11 cellular contexts compared by ENCODE assay signal in the genomic region with DNA sequence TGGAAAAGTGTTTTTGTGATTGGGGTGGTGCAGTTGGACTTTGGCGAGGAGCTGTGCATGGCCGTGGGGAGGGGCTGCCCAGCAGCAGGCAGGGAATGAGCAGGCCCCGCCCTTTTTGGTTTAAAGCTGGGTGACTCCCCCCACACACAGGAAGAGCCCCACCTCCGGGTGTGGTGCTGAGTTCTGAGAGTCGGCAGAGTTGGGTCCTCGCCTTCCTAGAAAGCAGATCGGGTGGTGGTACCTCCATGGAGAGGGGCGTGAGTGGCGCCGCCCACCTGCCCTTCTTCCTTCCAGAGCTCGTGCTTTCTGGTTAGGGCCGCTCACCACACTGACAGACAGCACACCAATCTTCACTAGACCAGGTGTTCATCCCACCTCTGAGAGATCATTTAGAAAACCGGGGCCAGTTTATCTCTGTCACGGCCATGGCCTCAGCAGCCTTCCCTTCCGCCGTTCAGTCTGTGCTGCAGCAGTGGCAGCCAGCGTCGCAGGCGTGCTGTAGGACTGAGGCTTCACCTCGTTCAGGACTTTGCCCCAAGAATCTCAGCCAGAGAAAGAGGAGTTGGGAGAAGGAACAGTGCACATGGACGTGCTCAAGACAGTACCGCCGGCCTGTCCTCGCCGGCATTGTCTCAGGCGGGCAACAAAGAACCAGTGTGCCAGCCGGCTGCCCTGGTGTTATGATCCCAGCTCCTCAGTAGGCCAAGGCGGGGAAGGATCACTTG.
DNase-seq lines count a peak whose midpoint lies in the region; ATAC-seq and TF ChIP-seq lines count a peak whose summit lies in the region.
"Had no signal": no experiment of that assay in that cellular context is flagged by ENCODE, and none has a peak within 500 bp of the region (broad histone marks: within the 10 kb centered on the region; RNA-seq: fewer than 3 reads in every experiment).

No MANE protein-coding gene starts in this region.

- DNase-seq in IMR-90 (no peak), colonic mucosa (peak; percentile 79), midbrain (lab: John Stamatoyannopoulos, UW) (no peak)
- peak; percentile 88 for DNase-seq in activated CD8-positive, alpha-beta T cell treated with anti-CD3 and anti-CD28 coated beads for 36 hours
- DNase-seq in stimulated activated CD8-positive, alpha-beta memory T cell treated with anti-CD3 and anti-CD28 coated beads, Interleukin-12 subunit alpha, Interleukin-12 subunit beta, amount 100 ng/mL, for 1 hour (ENCODE audit: low read depth): peak; percentile 27
- DNase-seq: cortex of kidney, NCI-H2227 treated with DMSO at 0.1 percent for 48 hours had no signal

- H3K36me3 ChIP-seq in IMR-90 (ENCODE audit: control insufficient read depth, insufficient read depth, low read length): peaks cover 21% of the 10 kb centered on the region
- no peaks in the 10 kb centered on the region for H3K36me3 ChIP-seq in colonic mucosa

- no peaks in the 10 kb centered on the region for H3K9me3 ChIP-seq in IMR-90 (ENCODE audit: control insufficient read depth, insufficient read depth, low read length)
- H3K9me3 ChIP-seq in colonic mucosa: no peaks in the 10 kb centered on the region

- dilution Hi-C loops in IMR-90 (cut with HindIII; ENCODE audit: low sequenced_read_pairs, unreplicated experiment): no loop called here

- no peak overlapping the region for H3K18ac ChIP-seq in IMR-90 (ENCODE audit: low read depth, low read length)

- H3K9ac ChIP-seq in IMR-90 (ENCODE audit: low read depth, low read length): no peak overlapping the region
- no peak overlapping the region for H3K9ac ChIP-seq in colonic mucosa (ENCODE audit: low read depth in 2 of 2, low read length in 2 of 2)

- TF ChIP-seq POLR2A in IMR-90 (IDR thresholded peaks at IDR 0.05; ENCODE audit: low read depth, low read length): no peak

- H3K9me3 Mint-ChIP-seq in activated CD8-positive, alpha-beta T cell treated with anti-CD3 and anti-CD28 coated beads for 36 hours: peaks cover 7% of the 10 kb centered on the region
- H3K9me3 Mint-ChIP-seq: neural crest cell had no signal

- intact Hi-C loops in IMR-90 (cut with micrococcal nuclease) (no loop called here), colonic mucosa (cut with DNase I) (no loop called here)
- intact Hi-C loops in activated CD8-positive, alpha-beta T cell treated with anti-CD3 and anti-CD28 coated beads for 36 hours (cut with micrococcal nuclease): no loop called here

- no peak overlapping the region for H4K5ac ChIP-seq in IMR-90 (ENCODE audit: low read depth, low read length)

- in situ Hi-C loops in IMR-90 (cut with MboI; ENCODE audit: low sequenced_read_pairs): no loop called here

- H3K27ac Mint-ChIP-seq in activated CD8-positive, alpha-beta T cell treated with anti-CD3 and anti-CD28 coated beads for 36 hours: peak overlapping the region; percentile 92

- peaks cover 49% of the 10 kb centered on the region for H3K36me3 Mint-ChIP-seq in activated CD8-positive, alpha-beta T cell treated with anti-CD3 and anti-CD28 coated beads for 36 hours (ENCODE audit: low read depth)

- no peak overlapping the region for H3K56ac ChIP-seq in IMR-90 (ENCODE audit: extremely low read depth, insufficient read depth, low read length)

- H3K27me3 ChIP-seq in IMR-90 (ENCODE audit: control insufficient read depth, insufficient read depth, low read length) (no peaks in the 10 kb centered on the region), colonic mucosa (no peaks in the 10 kb centered on the region)

- no peak overlapping the region for H3K4me3 ChIP-seq in IMR-90 (ENCODE audit: insufficient read depth, low read depth, low read length)
- H3K4me3 ChIP-seq in colonic mucosa: no peak overlapping the region

- no peaks in the 10 kb centered on the region for H4K20me1 ChIP-seq in IMR-90 (ENCODE audit: insufficient read depth, low read length)

- no peak overlapping the region for H2AK9ac ChIP-seq in IMR-90 (replicated peaks; ENCODE audit: low read depth, low read length, poor library complexity)

- no peak overlapping the region for H3K4ac ChIP-seq in IMR-90 (ENCODE audit: low read depth, low read length)

- H3K4me3 Mint-ChIP-seq in activated CD8-positive, alpha-beta T cell treated with anti-CD3 and anti-CD28 coated beads for 36 hours: peak overlapping the region; percentile 30
- H3K4me3 Mint-ChIP-seq: neural crest cell had no signal

- no peaks in the 10 kb centered on the region for H3K27me3 Mint-ChIP-seq in activated CD8-positive, alpha-beta T cell treated with anti-CD3 and anti-CD28 coated beads for 36 hours

- H3K23ac ChIP-seq in IMR-90 (ENCODE audit: low read depth, low read length): no peak overlapping the region

- no peak overlapping the region for H2BK5ac ChIP-seq in IMR-90 (ENCODE audit: low read depth, low read length, poor library complexity, severe bottlenecking)

- ATAC-seq in IMR-90 (ENCODE audit: low read depth) (no peak), GM19395 (IDR thresholded peaks at IDR 0.05; ENCODE audit: unreplicated experiment) (no peak), GM21515 (IDR thresholded peaks at IDR 0.05; ENCODE audit: unreplicated experiment) (no peak), GM21576 (IDR thresholded peaks at IDR 0.05; ENCODE audit: unreplicated experiment) (no peak)
- peak; percentile 96 for ATAC-seq in activated CD8-positive, alpha-beta T cell treated with anti-CD3 and anti-CD28 coated beads for 36 hours

- no peak overlapping the region for H2BK15ac ChIP-seq in IMR-90 (ENCODE audit: low read depth, low read length)

- H4K8ac ChIP-seq in IMR-90 (ENCODE audit: low read depth in 2 of 2, low read length in 2 of 2): no peak overlapping the region

- no peak overlapping the region; the same call in 1 of the 2 replicates for H2BK120ac ChIP-seq in IMR-90 (ENCODE audit: low read depth, low read length)

- POLR2A ChIA-PET in IMR-90 (lab: Charles Lee; ENCODE audit: unreplicated experiment): no interaction called here
- POLR2A ChIA-PET in activated CD8-positive, alpha-beta T cell treated with anti-CD3 and anti-CD28 coated beads for 36 hours (lab: Charles Lee): interaction anchor here (0.7 to 2.4 kb wide), 5 partner anchors 9 to 57 kb away, joined by 3 to 12 read pairs (median 5); no protein-coding TSS in a partner anchor

- TF ChIP-seq CTCF in IMR-90 (conservative IDR thresholded peaks at IDR 0.05; ENCODE audit: low read depth, low read length) (no peak), colonic mucosa (IDR thresholded peaks at IDR 0.05) (no peak)
- TF ChIP-seq CTCF in activated CD8-positive, alpha-beta T cell treated with anti-CD3 and anti-CD28 coated beads for 36 hours (IDR thresholded peaks at IDR 0.05): no peak

- 0 out of 2 replicates have a peak overlapping the region, but pooled peaks have one; percentile 29 for H3K14ac ChIP-seq in IMR-90 (replicated peaks; ENCODE audit: low read depth, low read length)

- H3K9me1 ChIP-seq in IMR-90 (ENCODE audit: insufficient read depth, low read length): peaks cover 13% of the 10 kb centered on the region

- CTCF ChIA-PET in IMR-90 (lab: Yijun Ruan, JAX): no interaction called here
- CTCF ChIA-PET in activated CD8-positive, alpha-beta T cell treated with anti-CD3 and anti-CD28 coated beads for 36 hours (lab: Charles Lee): interaction anchor here (1.3 kb wide), 1 partner anchor 51 kb away, joined by 4 read pairs; no protein-coding TSS in a partner anchor

- WGBS in IMR-90 (ENCODE audit: extremely low coverage in 2 of 2, insufficient read length in 1 of 2), 2 experiments: 94% methylated on average over 10 of the region's 28 CpGs; no CpG with 5 or more reads in 1 of the 2 experiments

- no TSS peak for BruUV-seq in IMR-90 (replicated peaks; lab: Mats Ljungman, UMichigan)

- H3K4me1 ChIP-seq in IMR-90 (ENCODE audit: control insufficient read depth, insufficient read depth, low read length): peaks cover 2% of the 10 kb centered on the region; the same call in 1 of the 2 replicates
- peaks cover 6% of the 10 kb centered on the region for H3K4me1 ChIP-seq in colonic mucosa

- H3K27ac ChIP-seq in IMR-90 (ENCODE audit: insufficient read depth, low read length) (no peak overlapping the region), colonic mucosa (peak overlapping the region; percentile 77)

- H3K4me2 ChIP-seq in IMR-90 (ENCODE audit: low read depth, low read length): no peak overlapping the region

- peak overlapping the region; percentile 48; the same call in 1 of the 2 replicates for H2AK5ac ChIP-seq in IMR-90 (ENCODE audit: low read depth, low read length)

- no peak overlapping the region for H4K91ac ChIP-seq in IMR-90 (ENCODE audit: insufficient read depth, low read depth, low read length)

- no peak for TF ChIP-seq RAD21 in IMR-90 (IDR thresholded peaks at IDR 0.05; ENCODE audit: low read length)

- H3K4me1 Mint-ChIP-seq in activated CD8-positive, alpha-beta T cell treated with anti-CD3 and anti-CD28 coated beads for 36 hours (ENCODE audit: low read depth): peaks cover 49% of the 10 kb centered on the region

- H3K79me1 ChIP-seq in IMR-90 (ENCODE audit: low read depth in 1 of 2, low read length in 2 of 2): peaks cover 3 to 12% of the 10 kb centered on the region in 2 experiments; a peak in 3 of 4 replicates

- H2BK20ac ChIP-seq in IMR-90 (ENCODE audit: low read depth, low read length): no peak overlapping the region

- H2AFZ ChIP-seq in IMR-90 (replicated peaks; ENCODE audit: low read length, poor library complexity): no peak overlapping the region

TF ChIP-seq in IMR-90, 13 proteins besides CTCF, POLR2A, EP300 and RAD21:
- TF ChIP-seq RFX5 (IDR thresholded peaks at IDR 0.05; ENCODE audit: low read depth, low read length) (no peak), CEBPB (IDR thresholded peaks at IDR 0.05; ENCODE audit: low read depth, low read length) (no peak), BHLHE40 (IDR thresholded peaks at IDR 0.05; ENCODE audit: low read depth, low read length) (no peak), CHD1 (IDR thresholded peaks at IDR 0.05; ENCODE audit: low read depth, low read length) (no peak), RCOR1 (IDR thresholded peaks at IDR 0.05; ENCODE audit: insufficient replicate concordance, low read length) (no peak), SMC3 (IDR thresholded peaks at IDR 0.05; ENCODE audit: low read depth, low read length) (no peak), MAFK (IDR thresholded peaks at IDR 0.05; ENCODE audit: low read depth, low read length) (no peak), NFE2L2 (IDR thresholded peaks at IDR 0.05; ENCODE audit: low read depth, low read length) (no peak), FOS (IDR thresholded peaks at IDR 0.05; ENCODE audit: low read depth, low read length) (no peak), MXI1 (IDR thresholded peaks at IDR 0.05; ENCODE audit: borderline replicate concordance, low read depth, low read length) (no peak)
- TF ChIP-seq, protein P1, sequence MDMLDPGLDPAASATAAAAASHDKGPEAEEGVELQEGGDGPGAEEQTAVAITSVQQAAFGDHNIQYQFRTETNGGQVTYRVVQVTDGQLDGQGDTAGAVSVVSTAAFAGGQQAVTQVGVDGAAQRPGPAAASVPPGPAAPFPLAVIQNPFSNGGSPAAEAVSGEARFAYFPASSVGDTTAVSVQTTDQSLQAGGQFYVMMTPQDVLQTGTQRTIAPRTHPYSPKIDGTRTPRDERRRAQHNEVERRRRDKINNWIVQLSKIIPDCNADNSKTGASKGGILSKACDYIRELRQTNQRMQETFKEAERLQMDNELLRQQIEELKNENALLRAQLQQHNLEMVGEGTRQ (IDR thresholded peaks at IDR 0.05; ENCODE audit: low read depth, low read length): no peak

Comparison
In these comparisons a context has a peak if more than half of its experiments do, and no peak if none do; other contexts are left out.
1. DNase-seq: peak in activated CD8-positive, alpha-beta T cell treated with anti-CD3 and anti-CD28 coated beads for 36 hours (single experiment), colonic mucosa (single experiment) and stimulated activated CD8-positive, alpha-beta memory T cell treated with anti-CD3 and anti-CD28 coated beads, Interleukin-12 subunit alpha, Interleukin-12 subunit beta, amount 100 ng/mL, for 1 hour (single experiment); none in IMR-90 (single experiment) and midbrain (single experiment).